Comparison of ENCODE assay signal across 9 cellular contexts in genomic region chr19:48842744-48843162, GRCh38. TPM values are rescaled to one million over a fixed set of nuclear protein-coding genes. Genes with fewer than 3 reads are reported as not detected.
DNase-seq lines count a peak whose midpoint lies in the region; ATAC-seq, FAIRE-seq and TF ChIP-seq lines count a peak whose summit lies in the region.
"Had no signal": no experiment of that assay in that cellular context is flagged by ENCODE, and none has a peak within 500 bp of the region (broad histone marks: within the 10 kb centered on the region; RNA-seq: fewer than 3 reads in every experiment).

No MANE protein-coding gene starts in this region.

- peak overlapping the region; percentile 60 for H2AK9ac ChIP-seq in IMR-90 (replicated peaks; ENCODE audit: low read depth, low read length, poor library complexity)

- H4K8ac ChIP-seq in IMR-90 (ENCODE audit: low read depth in 2 of 2, low read length in 2 of 2), result no peak overlapping the region

- no peaks in the 10 kb centered on the region for H3K27me3 Mint-ChIP-seq in activated naive CD8-positive, alpha-beta T cell treated with anti-CD3 and anti-CD28 coated beads for 36 hours

- H4K91ac ChIP-seq in IMR-90 (ENCODE audit: insufficient read depth, low read depth, low read length), result no peak overlapping the region

- no peaks in the 10 kb centered on the region for H3K9me1 ChIP-seq in IMR-90 (ENCODE audit: insufficient read depth, low read length)

- H2AFZ ChIP-seq in IMR-90 (replicated peaks; ENCODE audit: low read length, poor library complexity), result no peak overlapping the region

- H2BK5ac ChIP-seq in IMR-90 (ENCODE audit: low read depth, low read length, poor library complexity, severe bottlenecking), result no peak overlapping the region

- no TSS peak for BruUV-seq in IMR-90 (replicated peaks; lab: Mats Ljungman, UMichigan)

- ATAC-seq in IMR-90 (ENCODE audit: low read depth) (peak; percentile 79), heart left ventricle (peak; percentile 10 to 70 (median 50)), GM18867 (IDR thresholded peaks at IDR 0.05; ENCODE audit: unreplicated experiment) (no peak), HG03175 (IDR thresholded peaks at IDR 0.05; ENCODE audit: unreplicated experiment) (no peak)

- H3K56ac ChIP-seq in IMR-90 (ENCODE audit: extremely low read depth, insufficient read depth, low read length), result no peak overlapping the region

- peaks cover 22% of the 10 kb centered on the region for H3K36me3 ChIP-seq in IMR-90 (ENCODE audit: control insufficient read depth, insufficient read depth, low read length)
- peaks cover 0 to 44% (median 8%) of the 10 kb centered on the region in 9 donors for H3K36me3 ChIP-seq in heart left ventricle

- H3K27ac ChIP-seq in IMR-90 (ENCODE audit: insufficient read depth, low read length) (no peak overlapping the region), heart left ventricle (no peak overlapping the region)

- H2AK5ac ChIP-seq in IMR-90 (ENCODE audit: low read depth, low read length), result no peak overlapping the region

- no peaks in the 10 kb centered on the region for H4K20me1 ChIP-seq in IMR-90 (ENCODE audit: insufficient read depth, low read length)

- FAIRE-seq in RCC 7860 (lab: Jason Lieb, UNC), result no peak

- TF ChIP-seq POLR2A in IMR-90 (IDR thresholded peaks at IDR 0.05; ENCODE audit: low read depth, low read length) (no peak), heart left ventricle (IDR thresholded peaks at IDR 0.05) (no peak)

- POLR2A ChIA-PET in IMR-90 (lab: Charles Lee; ENCODE audit: unreplicated experiment), result interaction anchor here (0.9 kb wide), 1 partner anchor 197 kb away, joined by 3 read pairs; no protein-coding TSS in a partner anchor

- H3K4me3 Mint-ChIP-seq in activated naive CD8-positive, alpha-beta T cell treated with anti-CD3 and anti-CD28 coated beads for 36 hours, result no peak overlapping the region

- peak; percentile 36 for DNase-seq in DMS114 treated with DMSO at 0.1 percent for 48 hours (lab: John Stamatoyannopoulos, UW; ENCODE audit: unreplicated experiment)
- peak; percentile 48 for DNase-seq in IMR-90
- DNase-seq in RCC 7860 (ENCODE audit: low spot score), result peak; percentile 30
- DNase-seq in activated naive CD8-positive, alpha-beta T cell treated with anti-CD3 and anti-CD28 coated beads for 36 hours, result peak; percentile 37
- peak in 2 of 5 donors; percentile 36 to 37 for DNase-seq in heart left ventricle
- DNase-seq in renal cortical epithelial cell (ENCODE audit: low read depth), result peak; percentile 42

- dilution Hi-C loops in IMR-90 (cut with HindIII; ENCODE audit: low sequenced_read_pairs, unreplicated experiment), result no loop called here

- H3K14ac ChIP-seq in IMR-90 (replicated peaks; ENCODE audit: low read depth, low read length), result no peak overlapping the region

- H2BK20ac ChIP-seq in IMR-90 (ENCODE audit: low read depth, low read length), result no peak overlapping the region

- H3K4me3 ChIP-seq in IMR-90 (ENCODE audit: insufficient read depth, low read depth, low read length) (no peak overlapping the region), heart left ventricle (no peak overlapping the region)

- no peak overlapping the region for H3K4me2 ChIP-seq in IMR-90 (ENCODE audit: low read depth, low read length)

- no peaks in the 10 kb centered on the region for H3K9me3 Mint-ChIP-seq in activated naive CD8-positive, alpha-beta T cell treated with anti-CD3 and anti-CD28 coated beads for 36 hours

- H4K5ac ChIP-seq in IMR-90 (ENCODE audit: low read depth, low read length), result no peak overlapping the region

- in situ Hi-C loops in IMR-90 (cut with MboI; ENCODE audit: low sequenced_read_pairs), result no loop called here

- H2BK120ac ChIP-seq in IMR-90 (ENCODE audit: low read depth, low read length), result no peak overlapping the region

- no peaks in the 10 kb centered on the region for H3K79me1 ChIP-seq in IMR-90 (ENCODE audit: low read depth in 1 of 2, low read length in 2 of 2)

- TF ChIP-seq CTCF in IMR-90 (conservative IDR thresholded peaks at IDR 0.05; ENCODE audit: low read depth, low read length) (peak; percentile 69), heart left ventricle (IDR thresholded peaks at IDR 0.05) (peak; percentile 72 to 85 (median 78))

- H3K4me1 Mint-ChIP-seq in activated naive CD8-positive, alpha-beta T cell treated with anti-CD3 and anti-CD28 coated beads for 36 hours, result peaks cover 2% of the 10 kb centered on the region

- no peak overlapping the region for H2BK15ac ChIP-seq in IMR-90 (ENCODE audit: low read depth, low read length)

- H3K9ac ChIP-seq in IMR-90 (ENCODE audit: low read depth, low read length), result no peak overlapping the region

- H3K27me3 ChIP-seq in IMR-90 (ENCODE audit: control insufficient read depth, insufficient read depth, low read length), result no peaks in the 10 kb centered on the region
- H3K27me3 ChIP-seq in heart left ventricle, result no peaks in the 10 kb centered on the region

- H3K36me3 Mint-ChIP-seq in activated naive CD8-positive, alpha-beta T cell treated with anti-CD3 and anti-CD28 coated beads for 36 hours, result no peaks in the 10 kb centered on the region

- CTCF ChIA-PET in IMR-90 (lab: Yijun Ruan, JAX), result interaction anchor here (1.0 to 1.4 kb wide), 4 partner anchors 9 to 128 kb away, joined by 3 to 10 read pairs (median 4); no protein-coding TSS in a partner anchor

- no peaks in the 10 kb centered on the region for H3K4me1 ChIP-seq in IMR-90 (ENCODE audit: control insufficient read depth, insufficient read depth, low read length)
- H3K4me1 ChIP-seq in heart left ventricle, result no peaks in the 10 kb centered on the region

- H3K4ac ChIP-seq in IMR-90 (ENCODE audit: low read depth, low read length), result no peak overlapping the region

- intact Hi-C loops in IMR-90 (cut with micrococcal nuclease) (loop anchor here (1.0 to 5.0 kb wide), 3 partner anchors 47 to 195 kb away; partner anchors contain the start of gene CA11), heart left ventricle (cut with DNase I) (loop anchor here in 8 of 10 donors (1.0 to 10.0 kb wide), 5 partner anchors 54 to 196 kb away; partner anchors contain the start of genes CA11 (in 2 of the 8) and NTN5 (in 2 of the 8))

- H3K27ac Mint-ChIP-seq in activated naive CD8-positive, alpha-beta T cell treated with anti-CD3 and anti-CD28 coated beads for 36 hours, result no peak overlapping the region

- no CpG with 5 or more reads among the region's 2 CpGs for WGBS in IMR-90 (ENCODE audit: extremely low coverage in 2 of 2, insufficient read length in 1 of 2), 2 experiments
- WGBS in heart left ventricle, 4 donors, result 46 to 50% (median 47%) methylated on average over 2 of the region's 2 CpGs

- no peak overlapping the region for H3K18ac ChIP-seq in IMR-90 (ENCODE audit: low read depth, low read length)

- H3K23ac ChIP-seq in IMR-90 (ENCODE audit: low read depth, low read length), result no peak overlapping the region

- TF ChIP-seq RAD21 in IMR-90 (IDR thresholded peaks at IDR 0.05; ENCODE audit: low read length), result peak; percentile 64

- H3K9me3 ChIP-seq in IMR-90 (ENCODE audit: control insufficient read depth, insufficient read depth, low read length) (no peaks in the 10 kb centered on the region), heart left ventricle (no peaks in the 10 kb centered on the region)

TF ChIP-seq in IMR-90, 13 proteins besides CTCF, POLR2A, EP300 and RAD21 (continues in another document):
- TF ChIP-seq CEBPB (IDR thresholded peaks at IDR 0.05; ENCODE audit: low read depth, low read length) (no peak), RCOR1 (IDR thresholded peaks at IDR 0.05; ENCODE audit: insufficient replicate concordance, low read length) (no peak)

RNA-seq across cellular contexts. Expression of gene HSD17B14, which starts 6.5 kb away (rescaled TPM):
- total RNA-seq in IMR-90 (2012; rRNA removed) (0.54 and 0.56 TPM in 2 replicates), heart left ventricle (1 to 10 TPM in 8 of 9 donors, not detected in 1; 1.2 to 5.4 (median 3.3) TPM), renal cortical epithelial cell (0.60 and 1.7 TPM in 2 replicates)
- polyA plus RNA-seq in IMR-90 (2012; rRNA removed) (4.5 and 5.6 TPM in 2 replicates), heart left ventricle (1 to 10 TPM; 1.6 to 2.7 TPM)
- polyA plus RNA-seq in IMR-90 (2012; cell fraction: cytosol; rRNA removed), result 7.9 TPM in 2 replicates
- 14.0 and 14.9 TPM in 2 replicates for polyA plus RNA-seq in IMR-90 (2012; cell fraction: nucleus; rRNA removed; ENCODE audit: low replicate concordance)
- total RNA-seq in activated naive CD8-positive, alpha-beta T cell treated with anti-CD3 and anti-CD28 coated beads for 36 hours, result under 1 TPM; 0.35 to 0.66 TPM

RNA-seq across cellular contexts. Expression of gene PLEKHA4, which starts 25.7 kb away (rescaled TPM):
- total RNA-seq in IMR-90 (2012; rRNA removed) (4.2 and 4.5 TPM in 2 replicates), heart left ventricle (10 to 100 TPM in 8 of 9 donors, 1 to 10 TPM in 1; 7.5 to 66.9 (median 24.8) TPM), renal cortical epithelial cell (6.8 and 14.4 TPM in 2 replicates)
- polyA plus RNA-seq in IMR-90 (2012; rRNA removed) (14.4 and 17.2 TPM in 2 replicates), heart left ventricle (10 to 100 TPM; 28.6 to 32.0 TPM)
- 17.5 and 22.0 TPM in 2 replicates for polyA plus RNA-seq in IMR-90 (2012; cell fraction: cytosol; rRNA removed)
- 28.8 and 60.3 TPM in 2 replicates for polyA plus RNA-seq in IMR-90 (2012; cell fraction: nucleus; rRNA removed; ENCODE audit: low replicate concordance)
- total RNA-seq in activated naive CD8-positive, alpha-beta T cell treated with anti-CD3 and anti-CD28 coated beads for 36 hours, result 1 to 10 TPM; 5.8 to 7.6 TPM

RNA-seq across cellular contexts. Expression of gene PPP1R15A, which starts 29.5 kb away (rescaled TPM):
- total RNA-seq in IMR-90 (2012; rRNA removed) (26.7 and 39.4 TPM in 2 replicates), heart left ventricle (10 to 100 TPM; 51.7 to 88.2 (median 62.6) TPM), renal cortical epithelial cell (28.1 and 29.9 TPM in 2 replicates)
- polyA plus RNA-seq in IMR-90 (2012; rRNA removed) (87.7 and 104 TPM in 2 replicates), heart left ventricle (100 to 1,000 TPM in 1 of 2 donors, 10 to 100 TPM in 1; 86.6 to 181 TPM)
- polyA plus RNA-seq in IMR-90 (2012; cell fraction: cytosol; rRNA removed), result 79.7 and 87.7 TPM in 2 replicates
- polyA plus RNA-seq in IMR-90 (2012; cell fraction: nucleus; rRNA removed; ENCODE audit: low replicate concordance), result 144 and 158 TPM in 2 replicates
- total RNA-seq in activated naive CD8-positive, alpha-beta T cell treated with anti-CD3 and anti-CD28 coated beads for 36 hours, result 10 to 100 TPM; 60.8 to 65.4 TPM

RNA-seq across cellular contexts. Expression of gene BCAT2, which starts 31.9 kb away (rescaled TPM):
- total RNA-seq in IMR-90 (2012; rRNA removed), result 20.1 and 21.7 TPM in 2 replicates
- 42.2 and 45.3 TPM in 2 replicates for polyA plus RNA-seq in IMR-90 (2012; rRNA removed)
- 28.9 and 55.2 TPM in 2 replicates for polyA plus RNA-seq in IMR-90 (2012; cell fraction: cytosol; rRNA removed)
- polyA plus RNA-seq in IMR-90 (2012; cell fraction: nucleus; rRNA removed; ENCODE audit: low replicate concordance), result 35.9 and 75.7 TPM in 2 replicates
- 10 to 100 TPM; 62.6 to 63.6 TPM for total RNA-seq in activated naive CD8-positive, alpha-beta T cell treated with anti-CD3 and anti-CD28 coated beads for 36 hours
- total RNA-seq in heart left ventricle, result 100 to 1,000 TPM in 1 of 9 donors, 10 to 100 TPM in 8; 39.8 to 103 (median 61.7) TPM
- 10 to 100 TPM; 62.5 to 84.7 TPM for polyA plus RNA-seq in heart left ventricle
- 27.2 and 37.3 TPM in 2 replicates for total RNA-seq in renal cortical epithelial cell

RNA-seq across cellular contexts. Expression of gene TULP2, which starts 55.8 kb away (rescaled TPM):
- total RNA-seq in IMR-90 (2012; rRNA removed), result under 0.01 TPM in 1 of 2 replicates, not detected in the other
- polyA plus RNA-seq in IMR-90 (2012; rRNA removed), result 0.20 and 0.26 TPM in 2 replicates
- 0.11 and 0.18 TPM in 2 replicates for polyA plus RNA-seq in IMR-90 (2012; cell fraction: cytosol; rRNA removed)
- 0.11 and 0.15 TPM in 2 replicates for polyA plus RNA-seq in IMR-90 (2012; cell fraction: nucleus; rRNA removed; ENCODE audit: low replicate concordance)
- under 1 TPM; 0.12 to 0.16 TPM for total RNA-seq in activated naive CD8-positive, alpha-beta T cell treated with anti-CD3 and anti-CD28 coated beads for 36 hours
- total RNA-seq in heart left ventricle, result 1 to 10 TPM in 1 of 9 donors, under 1 TPM in 5, not detected in 3; 0.21 to 1.1 (median 0.32) TPM
- polyA plus RNA-seq in heart left ventricle, result under 1 TPM in 1 of 2 donors, not detected in 1; 0.26 TPM
- 0.10 TPM in 1 of 2 replicates, not detected in the other for total RNA-seq in renal cortical epithelial cell
- total RNA-seq: T-helper 1 cell treated with Interleukin-12 subunit alpha and Interleukin-12 subunit beta and Interleukin-4 antibody, amounts not matched to agents 30 ng/mL and 1 ng/mL, for 36 hours had no signal

Comparison
In these comparisons a context has a peak if more than half of its experiments do, and no peak if none do; other contexts are left out.
1. ATAC-seq: peak in IMR-90 (single experiment) and heart left ventricle (4 of 4); none in GM18867 (single experiment) and HG03175 (single experiment).